8 cellular contexts compared by ENCODE assay signal in genomic region chr5:150487199-150488061, GRCh38.
DNase-seq lines count a peak whose midpoint lies in the region; FAIRE-seq and TF ChIP-seq lines count a peak whose summit lies in the region.

No MANE protein-coding gene starts in this region.

- peak overlapping the region; percentile 86 for H3K4me2 ChIP-seq in OCI-LY1 (ENCODE audit: low read length)

- no peaks in the 10 kb centered on the region for H3K79me2 ChIP-seq in OCI-LY1 (ENCODE audit: insufficient read depth, low read length)

- no peak overlapping the region for H2AFZ ChIP-seq in OCI-LY1 (ENCODE audit: low read length)

- peaks cover 25% of the 10 kb centered on the region for H3K4me1 ChIP-seq in OCI-LY1 (ENCODE audit: insufficient read depth, low read length, severe bottlenecking)
- H3K4me1 ChIP-seq in stomach smooth muscle (ENCODE audit: control insufficient read depth, insufficient read depth, low read length): peaks cover 62% of the 10 kb centered on the region

- H3K36me3 ChIP-seq in OCI-LY1 (ENCODE audit: insufficient read depth, low read length) (no peaks in the 10 kb centered on the region), stomach smooth muscle (ENCODE audit: control insufficient read depth in 2 of 2, insufficient read depth in 2 of 2, low read length in 2 of 2) (peaks cover 0 to 3% of the 10 kb centered on the region in 2 donors)

- H3K9me2 ChIP-seq in OCI-LY1 (ENCODE audit: low read depth, low read length): no peaks in the 10 kb centered on the region

- H3K27ac ChIP-seq in OCI-LY1 (ENCODE audit: low read depth, low read length, poor library complexity, severe bottlenecking): no peak overlapping the region
- H3K27ac ChIP-seq in layer of hippocampus (ENCODE audit: low read depth, low read length): peak overlapping the region; percentile 90
- H3K27ac ChIP-seq in stomach smooth muscle (ENCODE audit: low read length): peak overlapping the region; percentile 82

- H3F3A ChIP-seq in OCI-LY1 (ENCODE audit: insufficient read depth, low read length): no peaks in the 10 kb centered on the region

- CTCF ChIA-PET in AG04449 (lab: Yijun Ruan, JAX): interaction anchor here (0.7 to 1.4 kb wide), 5 partner anchors 8 to 36 kb away, joined by 3 to 5 read pairs (median 4); no protein-coding TSS in a partner anchor

- POLR2A ChIA-PET in AG04449 (lab: Yijun Ruan, JAX): interaction anchor here (1.5 to 3.0 kb wide), 4 partner anchors 11 to 29 kb away, joined by 4 to 14 read pairs (median 7); no protein-coding TSS in a partner anchor

- no peaks in the 10 kb centered on the region for H4K20me1 ChIP-seq in OCI-LY1 (ENCODE audit: insufficient read depth, low read length)

- in situ Hi-C loops in GM13976 (cut with MboI; ENCODE audit: low sequenced_read_pairs, unreplicated experiment): no loop called here

- FAIRE-seq in urothelium cell line (lab: Jason Lieb, UNC): no peak

- peaks cover 6% of the 10 kb centered on the region; the same call in 1 of the 2 replicates for H3K27me3 ChIP-seq in OCI-LY1 (ENCODE audit: insufficient read depth, low read length)
- no peaks in the 10 kb centered on the region for H3K27me3 ChIP-seq in layer of hippocampus (ENCODE audit: control insufficient read depth, insufficient read depth, low read length)
- H3K27me3 ChIP-seq in stomach smooth muscle (ENCODE audit: control insufficient read depth in 1 of 2, insufficient read depth in 2 of 2, low read length in 2 of 2): no peaks in the 10 kb centered on the region

- H3K9ac ChIP-seq in OCI-LY1 (ENCODE audit: low read length) (peak overlapping the region; percentile 67; the same call in 1 of the 2 replicates), stomach smooth muscle (ENCODE audit: low read length in 2 of 2) (peak overlapping the region; percentile 72 to 89)

- TF ChIP-seq CTCF in AG04449 (IDR thresholded peaks at IDR 0.05; ENCODE audit: insufficient read depth, low read length, missing control alignments): peak; percentile 17
- TF ChIP-seq CTCF in GM13976 (IDR thresholded peaks at IDR 0.05; ENCODE audit: borderline replicate concordance, control extremely low read depth, extremely low read depth, insufficient read depth, missing control alignments): peak; percentile 27
- peak; percentile 48 for TF ChIP-seq CTCF in OCI-LY1 (IDR thresholded peaks at IDR 0.05; ENCODE audit: low read length)
- peak; percentile 30 for TF ChIP-seq CTCF in cardiac fibroblast (IDR thresholded peaks at IDR 0.05; ENCODE audit: low read depth, low read length)

- DNase-seq in AG04449 (ENCODE audit: low read depth, low spot score) (no peak), GM13976 (ENCODE audit: low spot score) (no peak), cardiac fibroblast (ENCODE audit: low read depth in 2 of 2) (peak; percentile 51 to 59), GOT3 (lab: John Stamatoyannopoulos, UW) (no peak), urothelium cell line (ENCODE audit: low spot score) (no peak)

- H3K4me3 ChIP-seq in AG04449 (ENCODE audit: low read depth, low read length): peak overlapping the region; percentile 87
- H3K4me3 ChIP-seq in OCI-LY1 (ENCODE audit: low read depth, low read length, poor library complexity, severe bottlenecking): peak overlapping the region; percentile 83
- peak overlapping the region; percentile 77 to 97 for H3K4me3 ChIP-seq in cardiac fibroblast (replicated peaks in 1 of 2; ENCODE audit: low read depth in 2 of 2, low read length in 2 of 2)
- peak overlapping the region; percentile 65 to 84 for H3K4me3 ChIP-seq in stomach smooth muscle (ENCODE audit: low read length in 2 of 2)

- no peaks in the 10 kb centered on the region for H3K9me3 ChIP-seq in OCI-LY1 (ENCODE audit: low read length)
- no peaks in the 10 kb centered on the region for H3K9me3 ChIP-seq in stomach smooth muscle (ENCODE audit: control insufficient read depth in 2 of 2, low read length in 2 of 2)

Comparison
In these comparisons a context has a peak if more than half of its experiments do, and no peak if none do; other contexts are left out.
1. DNase-seq: peak in cardiac fibroblast (2 of 2); none in AG04449 (single experiment), GM13976 (single experiment), GOT3 (single experiment) and urothelium cell line (single experiment).
2. Peak in every context shown above with its lines, with median percentiles within 50 percentile points of each other: H3K4me3 ChIP-seq and CTCF ChIP-seq.